In genomic region chrX:88416965-88417364, GRCh38 we compare ENCODE assay signal across 11 cellular contexts.
"Had no signal": no experiment of that assay in that cellular context is flagged by ENCODE, and none has a peak within 500 bp of the region (broad histone marks: within the 10 kb centered on the region; RNA-seq: fewer than 3 reads in every experiment).

No MANE protein-coding gene starts in this region.

- H2AFZ ChIP-seq: GM23248, GM23338 had no signal

- H3K4me3 ChIP-seq: GM23248, GM23338, HAP-1 had no signal

- FAIRE-seq: H1, H54 had no signal

- H3K27ac ChIP-seq: GM23248 had no signal

- H3K9me3 ChIP-seq: HAP-1 had no signal

- ATAC-seq: GM23338, HCT116 had no signal

- DNase-seq: GM23248, GOT3, H7, H9, HCEC 1CT, HFFc6 had no signal

- H3K9ac ChIP-seq: GM23248 had no signal

- H3K4me1 ChIP-seq: HAP-1 had no signal

- H3K4me2 ChIP-seq: GM23338 had no signal

- H3K36me3 ChIP-seq: HAP-1 had no signal
